In genomic region chr5:68288756-68289134, GRCh38 we compare ENCODE assay signal across 9 cellular contexts.
DNase-seq lines count a peak whose midpoint lies in the region; ATAC-seq and TF ChIP-seq lines count a peak whose summit lies in the region.
"Had no signal": no experiment of that assay in that cellular context is flagged by ENCODE, and none has a peak within 500 bp of the region (broad histone marks: within the 10 kb centered on the region; RNA-seq: fewer than 3 reads in every experiment).

No MANE protein-coding gene starts in this region.

- peak overlapping the region; percentile 55 for H3K27ac ChIP-seq in CD8-positive, alpha-beta memory T cell (ENCODE audit: low read depth, low read length)
- peak overlapping the region; percentile 84 to 87 for H3K27ac ChIP-seq in lung (ENCODE audit: low read depth in 1 of 2, low read length in 1 of 2)
- H3K27ac ChIP-seq: PC-9 had no signal

- no peaks in the 10 kb centered on the region for H3K27me3 Mint-ChIP-seq in CD8-positive, alpha-beta memory T cell
- peaks cover 3% of the 10 kb centered on the region for H3K27me3 Mint-ChIP-seq in type B pancreatic cell

- no peaks in the 10 kb centered on the region for H3K27me3 ChIP-seq in CD8-positive, alpha-beta memory T cell (ENCODE audit: insufficient read depth, low read length, poor library complexity, severe bottlenecking)
- H3K27me3 ChIP-seq in Loucy (ENCODE audit: insufficient read depth, low read length, poor library complexity, severe bottlenecking), result no peaks in the 10 kb centered on the region
- no peaks in the 10 kb centered on the region for H3K27me3 ChIP-seq in lung (ENCODE audit: control insufficient read depth, insufficient read depth)

- peaks cover 8% of the 10 kb centered on the region; the same call in 1 of the 2 replicates for H3F3A ChIP-seq in Loucy (ENCODE audit: low read depth)

- peaks cover 83 to 88% (median 88%) of the 10 kb centered on the region in 3 donors for H3K4me1 Mint-ChIP-seq in CD8-positive, alpha-beta memory T cell
- H3K4me1 Mint-ChIP-seq in type B pancreatic cell (ENCODE audit: unreplicated experiment), result peaks cover 64% of the 10 kb centered on the region

- H3K36me3 Mint-ChIP-seq in CD8-positive, alpha-beta memory T cell, result peaks cover 3 to 94% (median 17%) of the 10 kb centered on the region in 3 donors
- peaks cover 11% of the 10 kb centered on the region for H3K36me3 Mint-ChIP-seq in type B pancreatic cell

- H3K4me2 ChIP-seq in Loucy (ENCODE audit: low read depth, low read length, poor library complexity, severe bottlenecking), result peak overlapping the region; percentile 53
- H3K4me2 ChIP-seq: PC-9 had no signal

- TF ChIP-seq CTCF in Loucy (conservative IDR thresholded peaks at IDR 0.05; ENCODE audit: low read length) (no peak), lung (IDR thresholded peaks at IDR 0.05; ENCODE audit: control extremely low read depth, extremely low read depth) (no peak), type B pancreatic cell (conservative IDR thresholded peaks at IDR 0.05) (no peak)

- peaks cover 23% of the 10 kb centered on the region for H3K36me3 ChIP-seq in CD8-positive, alpha-beta memory T cell (ENCODE audit: insufficient read depth, low read length)
- peaks cover 75% of the 10 kb centered on the region for H3K36me3 ChIP-seq in Loucy (ENCODE audit: insufficient read depth, low read length)
- H3K36me3 ChIP-seq in lung (ENCODE audit: control insufficient read depth in 2 of 2, insufficient read depth in 2 of 2, low read length in 2 of 2), result peaks cover 3 to 11% of the 10 kb centered on the region in 2 donors

- H3K4me3 ChIP-seq in CD8-positive, alpha-beta memory T cell (ENCODE audit: low read length), result peak overlapping the region; percentile 67
- H3K4me3 ChIP-seq in Loucy (ENCODE audit: low read length, poor library complexity, severe bottlenecking) (peak overlapping the region; percentile 46), lung (peak overlapping the region; percentile 40)
- H3K4me3 ChIP-seq: PC-9 had no signal

- H4K20me1 ChIP-seq in Loucy (ENCODE audit: insufficient read depth, low read length, poor library complexity, severe bottlenecking), result peaks cover 52% of the 10 kb centered on the region

- POLR2A ChIA-PET in CD8-positive, alpha-beta memory T cell (lab: Charles Lee), result interaction anchor here (0.7 to 1.2 kb wide), 3 partner anchors 9 to 33 kb away, joined by 3 to 5 read pairs (median 3); no protein-coding TSS in a partner anchor

- peak; percentile 4 for ATAC-seq in GM21447 (IDR thresholded peaks at IDR 0.05; ENCODE audit: unreplicated experiment)
- ATAC-seq in lung (ENCODE audit: insufficient read depth, low FRiP score), result peak; percentile 7

- H3K79me2 ChIP-seq in Loucy (ENCODE audit: insufficient read depth, low read length), result peaks cover 74% of the 10 kb centered on the region

- no peaks in the 10 kb centered on the region for H3K9me2 ChIP-seq in Loucy (replicated peaks; ENCODE audit: low read depth, low read length)

- no peak overlapping the region for H3K9ac ChIP-seq in Loucy (ENCODE audit: low read depth, low read length, poor library complexity, severe bottlenecking)

- H3K9me3 ChIP-seq in CD8-positive, alpha-beta memory T cell (ENCODE audit: low read length), result no peaks in the 10 kb centered on the region
- H3K9me3 ChIP-seq in Loucy (ENCODE audit: insufficient read depth, low read depth, low read length) (no peaks in the 10 kb centered on the region), lung (ENCODE audit: control insufficient read depth in 2 of 2, insufficient read depth in 1 of 2, low read length in 1 of 2) (no peaks in the 10 kb centered on the region)

- peak overlapping the region; percentile 74 to 97 (median 93) for H3K4me3 Mint-ChIP-seq in CD8-positive, alpha-beta memory T cell
- H3K4me3 Mint-ChIP-seq in type B pancreatic cell, result peak overlapping the region; percentile 97

- 18 to 28% methylated on average over 9 of the region's 9 CpGs for WGBS in lung, 2 donors

- no peak overlapping the region for H2AFZ ChIP-seq in Loucy (ENCODE audit: low read length)
- H2AFZ ChIP-seq: PC-9 had no signal

- CTCF ChIA-PET in CD8-positive, alpha-beta memory T cell (lab: Charles Lee), result interaction anchor here (1.0 to 4.1 kb wide), 7 partner anchors 9 to 176 kb away, joined by 4 to 47 read pairs (median 23); no protein-coding TSS in a partner anchor

- H3K27ac Mint-ChIP-seq in CD8-positive, alpha-beta memory T cell, result peak overlapping the region; percentile 81 to 98 (median 91)
- H3K27ac Mint-ChIP-seq in type B pancreatic cell, result peak overlapping the region; percentile 94

- no peaks in the 10 kb centered on the region for H3K9me3 Mint-ChIP-seq in CD8-positive, alpha-beta memory T cell
- H3K9me3 Mint-ChIP-seq in type B pancreatic cell, result no peaks in the 10 kb centered on the region

- DNase-seq in CD8-positive, alpha-beta memory T cell, result no peak
- peak; percentile 34 for DNase-seq in cerebellum (ENCODE audit: low spot score)
- DNase-seq in lung (ENCODE audit: low spot score), result no peak
- no peak for DNase-seq in type B pancreatic cell (ENCODE audit: extremely low spot score, unreplicated experiment)
- no peak for DNase-seq in NCI-H1417 (lab: John Stamatoyannopoulos, UW)
- DNase-seq in NCI-H226, result no peak

- peaks cover 76% of the 10 kb centered on the region for H3K4me1 ChIP-seq in CD8-positive, alpha-beta memory T cell (ENCODE audit: insufficient read depth, low read length)
- peaks cover 44% of the 10 kb centered on the region for H3K4me1 ChIP-seq in Loucy (ENCODE audit: insufficient read depth, low read length, poor library complexity, severe bottlenecking)
- peaks cover 8 to 20% of the 10 kb centered on the region in 2 donors for H3K4me1 ChIP-seq in lung (ENCODE audit: control insufficient read depth in 2 of 2, insufficient read depth in 2 of 2, low read length in 2 of 2)
